ENCODE assay signal across 26 cellular contexts in genomic region chr7:87993269-87993668, GRCh38. TPM values are rescaled to one million over a fixed set of nuclear protein-coding genes. Genes with fewer than 3 reads are reported as not detected.
DNase-seq lines count a peak whose midpoint lies in the region; ATAC-seq, FAIRE-seq and TF ChIP-seq lines count a peak whose summit lies in the region.
"Had no signal": no experiment of that assay in that cellular context is flagged by ENCODE, and none has a peak within 500 bp of the region (broad histone marks: within the 10 kb centered on the region; RNA-seq: fewer than 3 reads in every experiment).

No MANE protein-coding gene starts in this region.

- intact Hi-C loops in HepG2 (cut with micrococcal nuclease; ENCODE audit: unreplicated experiment) (no loop called here), right lobe of liver (cut with DNase I) (no loop called here), tibial artery (cut with DNase I; ENCODE audit: low total_unique reads) (no loop called here)

- TF ChIP-seq CTCF in HepG2 (CRISPR knock-in tag; IDR thresholded peaks at IDR 0.05) (no peak), right lobe of liver (IDR thresholded peaks at IDR 0.05) (no peak), epithelial cell of esophagus (IDR thresholded peaks at IDR 0.05; ENCODE audit: insufficient read depth, low read depth, low read length, missing control alignments) (no peak), tibial artery (IDR thresholded peaks at IDR 0.05) (no peak)

- CTCF ChIA-PET in HepG2 (lab: Yijun Ruan, JAX; ENCODE audit: low intra/inter-chr PET ratio, low total read pairs) = no interaction called here

- BruUV-seq in HepG2 (replicated peaks; lab: Mats Ljungman, UMichigan) = no TSS peak

- no peak for TF ChIP-seq POLR2A in HepG2 (IDR thresholded peaks at IDR 0.05; ENCODE audit: insufficient read depth in 1 of 2, low read depth in 2 of 2, low read length in 2 of 2)
- TF ChIP-seq POLR2A in right lobe of liver (IDR thresholded peaks at IDR 0.05) = no peak

- FAIRE-seq in HepG2 (lab: Jason Lieb, UNC) = no peak
- FAIRE-seq: A549, D721Med, GM12878, GM19239 had no signal

- no peaks in the 10 kb centered on the region for H3K79me2 ChIP-seq in HepG2 (ENCODE audit: insufficient read depth, low read length)

- no peak overlapping the region for H3K4me2 ChIP-seq in HepG2 (ENCODE audit: low read depth, low read length)
- H3K4me2 ChIP-seq: A549; BLaER1 treated with 17β-estradiol and CSF1 and Interleukin-3, amounts not matched to agents 10 nM and 100 nM; GM23338 had no signal

- DNase-seq in HepG2 (ENCODE audit: low spot score) (no peak), right lobe of liver (no peak), adipocyte (ENCODE audit: low read depth) (peak; percentile 4), epithelial cell of esophagus (ENCODE audit: low read depth) (peak; percentile 4), tibial artery (no peak)
- DNase-seq: 8988T; ACHN; AML-193; BE2C; CD4-positive, alpha-beta T cell; CD8-positive, alpha-beta memory T cell; DMS 273 treated with DMSO at 0.1 percent for 48 hours; DMS79; EL; GDM1; H9; HFFc6 had no signal

- H3K27me3 ChIP-seq in HepG2 (ENCODE audit: control insufficient read depth in 1 of 2, insufficient read depth in 2 of 2, low read length in 2 of 2) = no peaks in the 10 kb centered on the region
- no peaks in the 10 kb centered on the region for H3K27me3 ChIP-seq in right lobe of liver
- H3K27me3 ChIP-seq in adipocyte (replicated peaks; ENCODE audit: control insufficient read depth, insufficient read depth, low read length) = no peaks in the 10 kb centered on the region
- no peaks in the 10 kb centered on the region for H3K27me3 ChIP-seq in tibial artery
- H3K27me3 ChIP-seq: BE2C; BLaER1 treated with 17β-estradiol and CSF1 and Interleukin-3, amounts not matched to agents 10 nM and 100 nM had no signal

- H3K4me3 ChIP-seq in HepG2 (replicated peaks in 1 of 3; ENCODE audit: insufficient read depth in 1 of 3, low read depth in 2 of 3, low read length in 3 of 3) = no peak overlapping the region
- H3K4me3 ChIP-seq in right lobe of liver = no peak overlapping the region
- H3K4me3 ChIP-seq in adipocyte (ENCODE audit: low read length) = no peak overlapping the region
- H3K4me3 ChIP-seq in epithelial cell of esophagus (ENCODE audit: low read length) = no peak overlapping the region
- no peak overlapping the region for H3K4me3 ChIP-seq in tibial artery
- H3K4me3 ChIP-seq: A549; BLaER1 treated with 17β-estradiol and CSF1 and Interleukin-3, amounts not matched to agents 10 nM and 100 nM; GM12878; GM23338 had no signal

- no peak for TF ChIP-seq RAD21 in HepG2 (CRISPR knock-in tag; IDR thresholded peaks at IDR 0.05)

- in situ Hi-C loops in HepG2 (cut with HindIII; ENCODE audit: extremely low pct_ligation_motif_present, low pct_unique_long_range_greater_than_20kb) = no loop called here

- H3K4me1 ChIP-seq in HepG2 (ENCODE audit: insufficient read depth, low read length) (no peaks in the 10 kb centered on the region), right lobe of liver (no peaks in the 10 kb centered on the region), adipocyte (ENCODE audit: control insufficient read depth, insufficient read depth, low read length) (no peaks in the 10 kb centered on the region), tibial artery (no peaks in the 10 kb centered on the region)
- H3K4me1 ChIP-seq: A549; BE2C; BLaER1 treated with 17β-estradiol and CSF1 and Interleukin-3, amounts not matched to agents 10 nM and 100 nM had no signal

- H3K27ac ChIP-seq in HepG2 (ENCODE audit: extremely low read length, insufficient read depth, low read length) (no peak overlapping the region), right lobe of liver (no peak overlapping the region), tibial artery (no peak overlapping the region)
- H3K27ac ChIP-seq: A549; BLaER1 treated with 17β-estradiol and CSF1 and Interleukin-3, amounts not matched to agents 10 nM and 100 nM had no signal

- TF ChIP-seq EP300 in HepG2 (IDR thresholded peaks at IDR 0.05; ENCODE audit: low read depth in 2 of 2, low read length in 2 of 2) (no peak), HepG2 (CRISPR knock-in tag; IDR thresholded peaks at IDR 0.05; ENCODE audit: borderline replicate concordance) (no peak)

- H3K36me3 ChIP-seq in HepG2 (replicated peaks in 1 of 2; ENCODE audit: control insufficient read depth in 1 of 2, insufficient read depth in 2 of 2, low read length in 2 of 2) (no peaks in the 10 kb centered on the region), right lobe of liver (no peaks in the 10 kb centered on the region), adipocyte (ENCODE audit: control insufficient read depth, insufficient read depth, low read length, severe bottlenecking) (no peaks in the 10 kb centered on the region), tibial artery (no peaks in the 10 kb centered on the region)
- H3K36me3 ChIP-seq: BE2C; BLaER1 treated with 17β-estradiol and CSF1 and Interleukin-3, amounts not matched to agents 10 nM and 100 nM had no signal

- no peak for ATAC-seq in HepG2
- no peak for ATAC-seq in right lobe of liver
- no peak for ATAC-seq in GM21529 (IDR thresholded peaks at IDR 0.05; ENCODE audit: unreplicated experiment)
- no peak for ATAC-seq in HG03439 (IDR thresholded peaks at IDR 0.05; ENCODE audit: unreplicated experiment)
- ATAC-seq: A549, GM12878, GM23338, HCT116 had no signal

- no peaks in the 10 kb centered on the region for H3K9me3 ChIP-seq in HepG2 (ENCODE audit: low read length)
- H3K9me3 ChIP-seq in right lobe of liver = no peaks in the 10 kb centered on the region
- no peaks in the 10 kb centered on the region for H3K9me3 ChIP-seq in adipocyte (ENCODE audit: control insufficient read depth, low read length)
- H3K9me3 ChIP-seq in tibial artery = no peaks in the 10 kb centered on the region
- H3K9me3 ChIP-seq: A549; BE2C; BLaER1 treated with 17β-estradiol and CSF1 and Interleukin-3, amounts not matched to agents 10 nM and 100 nM had no signal

- POLR2A ChIA-PET in HepG2 (lab: Yijun Ruan, JAX) = no interaction called here

- H2AFZ ChIP-seq in HepG2 (ENCODE audit: low read length) = no peak overlapping the region
- H2AFZ ChIP-seq: GM23338 had no signal

- H3K9ac ChIP-seq in HepG2 (ENCODE audit: insufficient read depth, low read depth, low read length) (no peak overlapping the region), adipocyte (ENCODE audit: low read length) (no peak overlapping the region)
- H3K9ac ChIP-seq: BLaER1 treated with 17β-estradiol and CSF1 and Interleukin-3, amounts not matched to agents 10 nM and 100 nM had no signal

- no peaks in the 10 kb centered on the region for H4K20me1 ChIP-seq in HepG2 (ENCODE audit: insufficient read depth, low read length)
- H4K20me1 ChIP-seq: BLaER1 treated with 17β-estradiol and CSF1 and Interleukin-3, amounts not matched to agents 10 nM and 100 nM had no signal

TF ChIP-seq in HepG2, 621 proteins besides CTCF, POLR2A, EP300 and RAD21 (continues in another document):
- TF ChIP-seq PRMT3 (CRISPR knock-in tag; IDR thresholded peaks at IDR 0.05; ENCODE audit: borderline replicate concordance, low read depth) (no peak), ZBTB8A (CRISPR knock-in tag; IDR thresholded peaks at IDR 0.05; ENCODE audit: borderline replicate concordance, low read depth) (no peak), SNAPC2 (CRISPR knock-in tag; IDR thresholded peaks at IDR 0.05) (no peak)

RNA-seq across cellular contexts. Expression of gene ADAM22, which starts 59.2 kb away (rescaled TPM):
- total RNA-seq in HepG2 (2016; rRNA removed; fragmentation: Illumina TruSeq; extraction: Trizol) = 2.9 and 6.7 TPM in 2 replicates
- total RNA-seq in HepG2 (2016; cell fraction: cytosol; rRNA removed; fragmentation: Illumina TruSeq; extraction: Trizol; ENCODE audit: low read depth) = 0.61 and 0.79 TPM in 2 replicates
- 2.4 and 5.6 TPM in 2 replicates for total RNA-seq in HepG2 (2016; cell fraction: insoluble cytoplasmic fraction; rRNA removed; fragmentation: Illumina TruSeq; extraction: Trizol)
- 2.0 and 2.5 TPM in 2 replicates for total RNA-seq in HepG2 (2016; cell fraction: membrane; rRNA removed; fragmentation: Illumina TruSeq; extraction: Trizol)
- 12.0 and 14.2 TPM in 2 replicates for total RNA-seq in HepG2 (2016; cell fraction: nucleus; rRNA removed; fragmentation: Illumina TruSeq; extraction: Trizol)
- polyA plus RNA-seq in HepG2 (2011; rRNA removed) = 1.3 and 1.9 TPM in 2 replicates
- 0.81 and 1.0 TPM in 2 replicates for polyA plus RNA-seq in HepG2 (2011; cell fraction: cytosol; rRNA removed)
- polyA plus RNA-seq in HepG2 (2011; cell fraction: nucleus; rRNA removed) = 2.3 and 3.8 TPM in 2 replicates
- polyA plus RNA-seq in HepG2 (2012) = 1.0 and 1.1 TPM in 2 replicates
- polyA plus RNA-seq in HepG2 (2016; cell fraction: cytosol; fragmentation: Illumina TruSeq; extraction: Trizol; ENCODE audit: low read depth) = 0.40 and 0.43 TPM in 2 replicates
- polyA plus RNA-seq in HepG2 (2016; cell fraction: insoluble cytoplasmic fraction; fragmentation: Illumina TruSeq; extraction: Trizol; ENCODE audit: low read depth) = 2.7 TPM in 2 replicates
- polyA plus RNA-seq in HepG2 (2016; cell fraction: membrane; fragmentation: Illumina TruSeq; extraction: Trizol; ENCODE audit: low read depth) = 0.74 and 1.1 TPM in 2 replicates
- polyA plus RNA-seq in HepG2 (2016; cell fraction: nucleus; fragmentation: Illumina TruSeq; extraction: Trizol; ENCODE audit: insufficient read depth, low read depth) = 7.1 and 7.2 TPM in 2 replicates
- polyA minus RNA-seq in HepG2 (2011; rRNA and poly(A)+ RNA removed; ENCODE audit: low replicate concordance) = 2.3 and 2.6 TPM in 2 replicates
- 2.2 and 2.6 TPM in 2 replicates for polyA minus RNA-seq in HepG2 (2011; cell fraction: cytosol; rRNA and poly(A)+ RNA removed)
- 9.4 and 14.7 TPM in 2 replicates for polyA minus RNA-seq in HepG2 (2011; cell fraction: nucleus; rRNA and poly(A)+ RNA removed)
- under 1 TPM; 0.06 to 0.32 (median 0.10) TPM for total RNA-seq in right lobe of liver

Comparison
In these comparisons a context has a peak if more than half of its experiments do, and no peak if none do; other contexts are left out.
1. DNase-seq: peak in adipocyte (single experiment) and epithelial cell of esophagus (single experiment); none in HepG2 (single experiment), right lobe of liver (0 of 3) and tibial artery (0 of 2).